ENCODE assay signal across 8 cellular contexts in the genomic region with DNA sequence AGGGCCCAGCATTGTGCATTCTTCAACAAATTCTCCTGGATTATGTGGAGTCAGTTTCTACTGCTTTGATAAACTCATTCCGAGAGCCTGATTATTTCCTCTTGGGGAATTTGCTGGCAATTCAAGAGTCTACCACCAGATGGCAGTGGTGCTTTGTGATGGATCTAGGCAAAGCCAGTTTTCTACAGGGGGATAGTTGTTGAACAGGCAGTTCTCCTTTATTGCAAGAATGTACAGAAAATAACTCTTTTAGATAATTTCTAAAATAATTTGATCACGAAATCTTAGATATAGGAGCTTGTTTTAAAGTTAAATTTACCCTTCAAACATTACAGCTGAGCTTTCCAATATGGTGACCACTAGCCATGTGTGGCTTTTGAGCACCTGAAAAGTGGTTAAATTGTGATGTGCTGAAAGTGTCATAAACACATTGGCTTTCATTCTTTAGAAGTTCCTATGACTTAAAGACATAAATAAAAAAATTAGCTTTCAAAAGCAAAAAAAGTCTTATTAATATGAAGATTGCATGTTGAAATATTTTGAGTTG.
DNase-seq lines count a peak whose midpoint lies in the region; ATAC-seq, FAIRE-seq and TF ChIP-seq lines count a peak whose summit lies in the region.

No MANE protein-coding gene starts in this region.

- WGBS in heart left ventricle, 4 donors = 19 to 61% (median 31%) methylated on average over 2 of the region's 2 CpGs
- 7% methylated on average over 2 of the region's 2 CpGs for WGBS in GM12878 (ENCODE audit: insufficient coverage, insufficient replicate concordance, low lambda C conversion rate, missing lambda C conversion rate)

- peak; percentile 85 for FAIRE-seq in GM12878 (lab: Jason Lieb, UNC)

- no peak overlapping the region for H3K4me3 ChIP-seq in heart left ventricle
- H3K4me3 ChIP-seq in GM12878 = no peak overlapping the region

- H3K79me2 ChIP-seq in GM12878 (ENCODE audit: control insufficient read depth, insufficient read depth, low read length) = no peaks in the 10 kb centered on the region

- no peak overlapping the region for H3K9ac ChIP-seq in GM12878 (ENCODE audit: control insufficient read depth, insufficient read depth, low read length)

- no TSS peak for BruUV-seq in GM12878 (replicated peaks; lab: Mats Ljungman, UMichigan)

- ATAC-seq in heart left ventricle (peak in 1 of 4 donors; percentile 20), Right ventricle myocardium superior (ENCODE audit: poor library complexity) (no peak), GM12878 (peak; percentile 70), left lobe of liver (peak; percentile 74), HG02852 (IDR thresholded peaks at IDR 0.05; ENCODE audit: unreplicated experiment) (no peak)

- no peak overlapping the region for H2AFZ ChIP-seq in GM12878 (ENCODE audit: control insufficient read depth, low read depth, low read length)

- H3K27ac ChIP-seq in heart left ventricle (peak overlapping the region in 4 of 12 donors; percentile 7 to 52 (median 31)), GM12878 (ENCODE audit: control insufficient read depth, insufficient read depth) (no peak overlapping the region)

- TF ChIP-seq POLR2A in heart left ventricle (IDR thresholded peaks at IDR 0.05) = no peak
- TF ChIP-seq POLR2A in GM12878 (IDR thresholded peaks at IDR 0.05; ENCODE audit: low read depth, low read length) = no peak

- TF ChIP-seq CTCF in heart left ventricle (IDR thresholded peaks at IDR 0.05) (peak; percentile 75 to 93 (median 87)), GM12878 (IDR thresholded peaks at IDR 0.05 in 2 of 3, conservative IDR thresholded peaks at IDR 0.05 in 1 of 3; ENCODE audit: control insufficient read depth in 2 of 3, extremely low read depth in 1 of 3, insufficient read depth in 1 of 3, low read depth in 3 of 3, low read length in 3 of 3) (peak; percentile 68 to 90 (median 86))

- DNase-seq in heart left ventricle (peak in 2 of 5 donors; percentile 57 to 58), Right ventricle myocardium superior (no peak), NCI-H1694 (lab: John Stamatoyannopoulos, UW) (peak; percentile 89), T1000 (lab: John Stamatoyannopoulos, UW) (peak; percentile 57), GM12878 (ENCODE audit: low read depth, low spot score) (peak; percentile 52), left lobe of liver (ENCODE audit: low spot score) (peak; percentile 74)
- DNase-seq in stimulated activated CD8-positive, alpha-beta memory T cell treated with anti-CD3 and anti-CD28 coated beads, Interleukin-12 subunit alpha, Interleukin-12 subunit beta, amount 100 ng/mL, for 24 hours (ENCODE audit: extremely low read depth) = peak; percentile 22

- POLR2A ChIA-PET in GM12878 (lab: Charles Lee) = interaction anchor here (0.8 kb wide), 1 partner anchor 370 kb away, joined by 3 read pairs; no protein-coding TSS in a partner anchor

- no peaks in the 10 kb centered on the region for H4K20me1 ChIP-seq in GM12878 (ENCODE audit: control insufficient read depth, insufficient read depth)

- H3K4me1 ChIP-seq in heart left ventricle = peaks cover 0 to 14% (median 7%) of the 10 kb centered on the region in 12 donors
- no peaks in the 10 kb centered on the region for H3K4me1 ChIP-seq in GM12878 (ENCODE audit: control insufficient read depth, insufficient read depth, low read length)

- CTCF ChIA-PET in GM12878 (lab: Yijun Ruan, JAX) = interaction anchor here (0.7 to 4.0 kb wide), 41 partner anchors 8 to 750 kb away, joined by 3 to 51 read pairs (median 4); no protein-coding TSS in a partner anchor

- TF ChIP-seq RAD21 in GM12878 (IDR thresholded peaks at IDR 0.05; ENCODE audit: insufficient read depth, low read depth, low read length) = peak; percentile 94

- no peak for TF ChIP-seq EP300 in GM12878 (IDR thresholded peaks at IDR 0.05; ENCODE audit: borderline replicate concordance in 1 of 2, control insufficient read depth in 1 of 2, low read depth in 2 of 2, low read length in 2 of 2)

- peaks cover 0 to 12% (median 4%) of the 10 kb centered on the region in 12 donors for H3K9me3 ChIP-seq in heart left ventricle
- H3K9me3 ChIP-seq in GM12878 (replicated peaks; ENCODE audit: control insufficient read depth, insufficient read depth, low read length) = no peaks in the 10 kb centered on the region

- RAD21 ChIA-PET in GM12878 (lab: Charles Lee; ENCODE audit: unreplicated experiment) = interaction anchor here (0.8 to 1.9 kb wide), 9 partner anchors 50 to 683 kb away, joined by 3 to 12 read pairs (median 5); no protein-coding TSS in a partner anchor

- H3K27me3 ChIP-seq in heart left ventricle (no peaks in the 10 kb centered on the region), GM12878 (replicated peaks in 1 of 2; ENCODE audit: control insufficient read depth in 2 of 2, insufficient read depth in 2 of 2, low read length in 1 of 2) (peaks cover 0 to 2% of the 10 kb centered on the region in 2 experiments; a peak in 1 of 4 replicates)

- SMC1A ChIA-PET in GM12878 (lab: Charles Lee; ENCODE audit: uncharacterized antibody, unreplicated experiment) = interaction anchor here (0.6 to 3.0 kb wide), 18 partner anchors 31 to 626 kb away, joined by 3 to 18 read pairs (median 4); no protein-coding TSS in a partner anchor

- intact Hi-C loops in heart left ventricle (cut with DNase I) = loop anchor here in 8 of 10 donors (1.0 to 10.0 kb wide), 12 partner anchors 46 to 626 kb away; partner anchors contain the start of gene ZFP36L2 (in 3 of the 8)
- intact Hi-C loops in Right ventricle myocardium superior (cut with DNase I) = loop anchor here (5.0 to 10.0 kb wide), 2 partner anchors 73 to 376 kb away; no protein-coding TSS in a partner anchor
- intact Hi-C loops in GM12878 (cut with micrococcal nuclease; ENCODE audit: unreplicated experiment) = loop anchor here (5.0 to 10.0 kb wide), 3 partner anchors 88 to 366 kb away; partner anchors contain the start of gene ZFP36L2

- no peak overlapping the region for H3K4me2 ChIP-seq in GM12878 (ENCODE audit: control insufficient read depth, insufficient read depth)

- H3K36me3 ChIP-seq in heart left ventricle (no peaks in the 10 kb centered on the region), GM12878 (ENCODE audit: control insufficient read depth in 2 of 2, insufficient read depth in 2 of 2, low read length in 1 of 2) (no peaks in the 10 kb centered on the region)

- in situ Hi-C loops in GM12878 (cut with MboI) = no loop called here

TF ChIP-seq in GM12878, 131 proteins besides CTCF, POLR2A, EP300 and RAD21:
- TF ChIP-seq CBX5 (IDR thresholded peaks at IDR 0.05; ENCODE audit: low read depth) (peak; percentile 77; the same call in 1 of the 2 replicates), ZNF384 (IDR thresholded peaks at IDR 0.05; ENCODE audit: borderline replicate concordance, low read depth, low read length) (no peak), SMC3 (IDR thresholded peaks at IDR 0.05; ENCODE audit: borderline replicate concordance, low read length) (peak; percentile 73; the same call in 1 of the 2 replicates), ZZZ3 (IDR thresholded peaks at IDR 0.05; ENCODE audit: control insufficient read depth, insufficient read length, low read depth) (no peak), FOXM1 (IDR thresholded peaks at IDR 0.05; ENCODE audit: low read depth, low read length) (peak; percentile 46; the same call in 1 of the 2 replicates), CBFB (IDR thresholded peaks at IDR 0.05; ENCODE audit: low read depth) (no peak), YY1 (IDR thresholded peaks at IDR 0.05; ENCODE audit: low read depth, low read length) (0 out of 2 replicates have a peak, but pooled peaks have one; percentile 39), RCOR1 (conservative IDR thresholded peaks at IDR 0.05; ENCODE audit: low read depth, low read length) (no peak)

Comparison
In these comparisons a context has a peak if more than half of its experiments do, and no peak if none do; other contexts are left out.
1. ATAC-seq: peak in GM12878 (single experiment) and left lobe of liver (single experiment); none in Right ventricle myocardium superior (single experiment) and HG02852 (single experiment).